In the genomic region with DNA sequence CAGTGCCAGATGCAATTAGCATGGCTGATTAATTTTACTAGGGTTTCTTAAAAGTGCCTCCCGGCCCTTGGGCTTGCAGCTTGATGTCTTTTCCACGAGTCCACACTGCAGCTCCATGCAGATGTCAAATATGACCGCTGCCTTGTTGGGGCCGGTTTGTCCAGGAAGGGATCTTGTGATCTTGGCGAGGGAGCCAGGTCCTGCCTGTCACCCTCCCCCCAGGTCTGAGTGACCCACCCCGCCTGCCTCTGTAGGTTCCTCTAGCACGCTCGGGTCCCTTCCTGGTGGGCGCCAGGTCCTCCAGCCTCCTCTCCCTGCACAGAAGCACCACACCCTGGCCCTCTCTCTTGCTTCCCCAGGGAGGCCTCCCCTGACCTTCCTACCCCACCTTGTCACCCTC, we compare ENCODE assay signal across 27 cellular contexts. TPM values are rescaled to one million over a fixed set of nuclear protein-coding genes. Genes with fewer than 3 reads are reported as not detected.
"Had no signal": no experiment of that assay in that cellular context is flagged by ENCODE, and none has a peak within 500 bp of the region (broad histone marks: within the 10 kb centered on the region; RNA-seq: fewer than 3 reads in every experiment).

No MANE protein-coding gene starts in this region.

- H3K36me3 ChIP-seq: heart left ventricle, right atrium auricular region, suprapubic skin, tibial artery, upper lobe of left lung, vagina had no signal

- H3K27me3 ChIP-seq: heart left ventricle, right atrium auricular region, suprapubic skin, tibial artery, upper lobe of left lung, vagina had no signal

- DNase-seq: effector CD4-positive, alpha-beta T cell; heart left ventricle; hippocampal formation; kidney glomerular epithelial cell; mammary epithelial cell; naive thymus-derived CD4-positive, alpha-beta T cell; small intestine; stimulated activated CD4-positive, alpha-beta T cell treated with anti-CD3 and anti-CD28 coated beads, Interleukin-4, amount 100 ng/mL, for 1 hour; stimulated activated CD8-positive, alpha-beta memory T cell treated with anti-CD3 and anti-CD28 coated beads, Interleukin-4, amount 100 ng/mL, for 48 hours; stimulated activated naive CD8-positive, alpha-beta T cell treated with anti-CD3 and anti-CD28 coated beads, Interleukin-15, Interleukin-2, amounts not matched to agents 100 U/mL and 50 U/mL, for 24 hours; tibial artery; upper lobe of left lung had no signal

- ATAC-seq: esophagus mucosa; heart left ventricle; left lobe of liver; naive thymus-derived CD4-positive, alpha-beta T cell; stimulated activated effector memory CD8-positive, alpha-beta T cell treated with anti-CD3 and anti-CD28 coated beads, Interleukin-12 subunit alpha, Interleukin-12 subunit beta, amount 100 ng/mL, for 72 hours; stimulated activated naive CD8-positive, alpha-beta T cell treated with anti-CD3 and anti-CD28 coated beads, Interleukin-15, Interleukin-2, amounts not matched to agents 100 U/mL and 50 U/mL, for 24 hours had no signal

- H3K27ac Mint-ChIP-seq: stimulated activated effector memory CD8-positive, alpha-beta T cell treated with anti-CD3 and anti-CD28 coated beads, Interleukin-12 subunit alpha, Interleukin-12 subunit beta, amount 100 ng/mL, for 72 hours had no signal

- H3K9me3 ChIP-seq: right atrium auricular region, suprapubic skin, tibial artery, upper lobe of left lung, vagina had no signal

- H3K36me3 Mint-ChIP-seq: stimulated activated effector memory CD8-positive, alpha-beta T cell treated with anti-CD3 and anti-CD28 coated beads, Interleukin-12 subunit alpha, Interleukin-12 subunit beta, amount 100 ng/mL, for 72 hours had no signal

- H3K4me1 ChIP-seq: right atrium auricular region, suprapubic skin, tibial artery, upper lobe of left lung, vagina had no signal

- FAIRE-seq: colon, endometrium, frontal cortex, small intestine had no signal

- H3K27ac ChIP-seq: heart left ventricle, right atrium auricular region, suprapubic skin, tibial artery, upper lobe of left lung, vagina had no signal

- H3K4me3 Mint-ChIP-seq: stimulated activated effector memory CD8-positive, alpha-beta T cell treated with anti-CD3 and anti-CD28 coated beads, Interleukin-12 subunit alpha, Interleukin-12 subunit beta, amount 100 ng/mL, for 72 hours had no signal

- H3K4me3 ChIP-seq: heart left ventricle, right atrium auricular region, suprapubic skin, tibial artery, upper lobe of left lung, vagina had no signal

- H3K27me3 Mint-ChIP-seq: naive thymus-derived CD4-positive, alpha-beta T cell had no signal

RNA-seq across cellular contexts. Expression of a gene that starts 32.6 kb away (rescaled TPM):
- total RNA-seq: dermis microvascular lymphatic vessel endothelial cell; fibroblast of lung; glomerular endothelial cell; heart left ventricle; mesenteric fat pad; mononuclear cell; naive thymus-derived CD4-positive, alpha-beta T cell; osteocyte; right atrium auricular region had no signal
- polyA plus RNA-seq: fibroblast of lung; heart left ventricle; naive thymus-derived CD4-positive, alpha-beta T cell had no signal
